8 cellular contexts compared by ENCODE assay signal in the genomic region with DNA sequence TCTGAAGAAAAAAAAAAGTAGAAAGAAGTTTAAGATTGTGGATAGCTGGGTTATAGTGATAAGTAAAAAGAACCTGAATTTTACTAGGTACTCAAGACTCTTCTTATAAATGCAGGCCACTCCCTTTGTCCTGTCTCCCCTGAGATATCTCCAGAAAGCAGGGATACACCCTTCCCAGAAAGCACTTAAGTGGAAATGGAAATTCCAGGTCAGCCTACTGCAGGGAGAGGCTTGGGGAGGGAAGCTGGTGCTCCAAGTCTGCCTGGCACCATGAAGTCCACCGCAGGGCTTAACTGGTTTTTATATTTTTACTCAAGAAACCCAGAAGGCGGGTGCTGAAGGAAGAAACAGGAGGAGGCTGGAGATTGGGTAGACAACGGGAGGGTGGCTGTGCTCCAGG.
"Had no signal": no experiment of that assay in that cellular context is flagged by ENCODE, and none has a peak within 500 bp of the region (broad histone marks: within the 10 kb centered on the region; RNA-seq: fewer than 3 reads in every experiment).

No MANE protein-coding gene starts in this region.

- H3K4me3 Mint-ChIP-seq: H9, HFFc6, IgD-negative memory B cell had no signal

- H3K9me3 Mint-ChIP-seq: H9, HFFc6, IgD-negative memory B cell had no signal

- H3K27ac ChIP-seq: HL-60 had no signal

- ATAC-seq: HepG2 had no signal

- DNase-seq: GOT3, H9, HCEC 1CT, HFFc6, KBM-7 had no signal

- H3K4me1 Mint-ChIP-seq: IgD-negative memory B cell had no signal

- H3K27me3 Mint-ChIP-seq: IgD-negative memory B cell had no signal

- H3K27ac Mint-ChIP-seq: H9, HFFc6, IgD-negative memory B cell had no signal

- H3K36me3 Mint-ChIP-seq: IgD-negative memory B cell had no signal
